ENCODE assay signal across 8 cellular contexts in genomic region chr2:177264209-177264538, GRCh38. TPM values are rescaled to one million over a fixed set of nuclear protein-coding genes. Genes with fewer than 3 reads are reported as not detected.
DNase-seq lines count a peak whose midpoint lies in the region; ATAC-seq and TF ChIP-seq lines count a peak whose summit lies in the region.

No MANE protein-coding gene starts in this region.

- H3K4me3 Mint-ChIP-seq in activated T-cell treated with anti-CD3 and anti-CD28 coated beads, Interleukin-2, amount 50 U/mL, for 24 hours: peak overlapping the region; percentile 91

- peak overlapping the region; percentile 97 for H3K27ac Mint-ChIP-seq in activated T-cell treated with anti-CD3 and anti-CD28 coated beads, Interleukin-2, amount 50 U/mL, for 24 hours

- H3K36me3 ChIP-seq in cardiac muscle cell (no peaks in the 10 kb centered on the region), rectal smooth muscle tissue (ENCODE audit: control insufficient read depth, insufficient read depth, low read length) (no peaks in the 10 kb centered on the region)

- H3K4me1 Mint-ChIP-seq in activated T-cell treated with anti-CD3 and anti-CD28 coated beads, Interleukin-2, amount 50 U/mL, for 24 hours (ENCODE audit: low read depth): peaks cover 56% of the 10 kb centered on the region

- ATAC-seq in HG02884 (IDR thresholded peaks at IDR 0.05; ENCODE audit: unreplicated experiment) (peak; percentile 22), HG03280 (IDR thresholded peaks at IDR 0.05; ENCODE audit: unreplicated experiment) (no peak)

- TF ChIP-seq CTCF in WI38 (IDR thresholded peaks at IDR 0.05; ENCODE audit: low read depth, low read length) (no peak), cardiac muscle cell (IDR thresholded peaks at IDR 0.05; ENCODE audit: low read depth, low read length) (no peak)

- H3K36me3 Mint-ChIP-seq in activated T-cell treated with anti-CD3 and anti-CD28 coated beads, Interleukin-2, amount 50 U/mL, for 24 hours (ENCODE audit: low read depth): peaks cover 42% of the 10 kb centered on the region

- no peaks in the 10 kb centered on the region for H3K27me3 ChIP-seq in cardiac muscle cell
- no peaks in the 10 kb centered on the region for H3K27me3 ChIP-seq in rectal smooth muscle tissue (ENCODE audit: control insufficient read depth, insufficient read depth, low read length)

- H3K4me1 ChIP-seq in cardiac muscle cell (ENCODE audit: low read depth) (peaks cover 32% of the 10 kb centered on the region), rectal smooth muscle tissue (ENCODE audit: control insufficient read depth, insufficient read depth, low read length) (peaks cover 13% of the 10 kb centered on the region)

- DNase-seq in activated T-cell treated with anti-CD3 and anti-CD28 coated beads, Interleukin-2, amount 50 U/mL, for 24 hours: no peak
- no peak for DNase-seq in activated T-cell treated with anti-CD3 and anti-CD28 coated beads, Interleukin-2, amount 50 U/mL, for 48 hours
- DNase-seq in cardiac muscle cell (ENCODE audit: low read depth in 1 of 2, low spot score in 1 of 2) (peak in 1 of 2 donors; percentile 62), NCI-H2196 (lab: John Stamatoyannopoulos, UW; ENCODE audit: unreplicated experiment) (no peak)

- H3K9ac ChIP-seq in rectal smooth muscle tissue (ENCODE audit: low read length): peak overlapping the region; percentile 88

- H3K4me3 ChIP-seq in WI38 (ENCODE audit: low read depth, low read length) (peak overlapping the region; percentile 89), cardiac muscle cell (peak overlapping the region; percentile 96), rectal smooth muscle tissue (ENCODE audit: low read length) (peak overlapping the region; percentile 91)

- no peaks in the 10 kb centered on the region for H3K9me3 ChIP-seq in cardiac muscle cell (ENCODE audit: low read depth)

- H3K27me3 Mint-ChIP-seq in activated T-cell treated with anti-CD3 and anti-CD28 coated beads, Interleukin-2, amount 50 U/mL, for 24 hours: no peaks in the 10 kb centered on the region

- no peaks in the 10 kb centered on the region for H3K9me3 Mint-ChIP-seq in activated T-cell treated with anti-CD3 and anti-CD28 coated beads, Interleukin-2, amount 50 U/mL, for 24 hours

- H3K27ac ChIP-seq in cardiac muscle cell: peak overlapping the region; percentile 96
- H3K27ac ChIP-seq in rectal smooth muscle tissue (ENCODE audit: low read depth, low read length): peak overlapping the region; percentile 100

RNA-seq across cellular contexts. Expression of gene NFE2L2, which starts 0.4 kb away (rescaled TPM):
- total RNA-seq in cardiac muscle cell: 56.6 and 70.0 TPM in 2 replicates
- polyA plus RNA-seq in cardiac muscle cell: 84.5 and 90.5 TPM in 2 replicates

RNA-seq across cellular contexts. Expression of gene HNRNPA3, which starts 51.6 kb away (rescaled TPM):
- total RNA-seq in cardiac muscle cell: 63.2 and 78.6 TPM in 2 replicates
- 67.3 and 81.7 TPM in 2 replicates for polyA plus RNA-seq in cardiac muscle cell
